ENCODE assay signal across 14 cellular contexts in genomic region chr3:36895488-36896409, GRCh38. TPM values are rescaled to one million over a fixed set of nuclear protein-coding genes. Genes with fewer than 3 reads are reported as not detected.
A peak's percentile ranks its signal among the peaks of the same experiment; 100 is the strongest.
DNase-seq lines count a peak whose midpoint lies in the region; ATAC-seq and TF ChIP-seq lines count a peak whose summit lies in the region.
"Had no signal": no experiment of that assay in that cellular context is flagged by ENCODE, and none has a peak within 500 bp of the region (broad histone marks: within the 10 kb centered on the region; RNA-seq: fewer than 3 reads in every experiment).

No MANE protein-coding gene starts in this region.

- peak overlapping the region in 6 of 8 donors; percentile 36 to 71 (median 52) for H3K4me3 Mint-ChIP-seq in CD4-positive, alpha-beta memory T cell

- no peak overlapping the region for H2AFZ ChIP-seq in OCI-LY3 (ENCODE audit: low read depth, low read length)

- H3K4me1 Mint-ChIP-seq in CD4-positive, alpha-beta memory T cell: peaks cover 43 to 83% (median 64%) of the 10 kb centered on the region in 4 donors

- peak overlapping the region; percentile 71 for H3K4me2 ChIP-seq in OCI-LY3 (ENCODE audit: low read length)

- H3K9me3 Mint-ChIP-seq in CD4-positive, alpha-beta memory T cell: no peaks in the 10 kb centered on the region

- peaks cover 50% of the 10 kb centered on the region for H3K36me3 ChIP-seq in CD4-positive, alpha-beta memory T cell (ENCODE audit: insufficient read depth, low read length)
- peaks cover 49% of the 10 kb centered on the region for H3K36me3 ChIP-seq in OCI-LY3 (replicated peaks; ENCODE audit: low read depth, low read length)

- CTCF ChIA-PET in CD4-positive, alpha-beta memory T cell (lab: Charles Lee; ENCODE audit: partially characterized antibody): interaction anchor here (1.2 to 6.3 kb wide), 4 partner anchors 10 to 63 kb away, joined by 3 to 35 read pairs (median 17); no protein-coding TSS in a partner anchor

- H3K4me1 ChIP-seq in CD4-positive, alpha-beta memory T cell (ENCODE audit: insufficient read depth, low read length): peaks cover 61% of the 10 kb centered on the region
- peaks cover 68% of the 10 kb centered on the region for H3K4me1 ChIP-seq in OCI-LY3 (ENCODE audit: low read length)

- intact Hi-C loops in CD4-positive, alpha-beta memory T cell (cut with micrococcal nuclease): no loop called here

- no peaks in the 10 kb centered on the region for H3K27me3 Mint-ChIP-seq in CD4-positive, alpha-beta memory T cell

- no peaks in the 10 kb centered on the region for H3K9me3 ChIP-seq in CD4-positive, alpha-beta memory T cell (ENCODE audit: control insufficient read depth in 1 of 2, low read length in 2 of 2)
- H3K9me3 ChIP-seq in OCI-LY3 (ENCODE audit: insufficient read depth, low read length): no peaks in the 10 kb centered on the region

- peak overlapping the region; percentile 9 for H3K27ac ChIP-seq in CD4-positive, alpha-beta memory T cell (ENCODE audit: low read depth, low read length)
- H3K27ac ChIP-seq in OCI-LY3 (ENCODE audit: low read length): peak overlapping the region; percentile 80

- POLR2A ChIA-PET in CD4-positive, alpha-beta memory T cell (lab: Charles Lee; ENCODE audit: partially characterized antibody): interaction anchor here (0.6 to 6.7 kb wide), 5 partner anchors 12 to 49 kb away, joined by 3 to 59 read pairs (median 4); partner anchors contain the start of gene TRANK1

- H3K36me3 Mint-ChIP-seq in CD4-positive, alpha-beta memory T cell: peaks cover 87 to 89% of the 10 kb centered on the region in 2 donors

- DNase-seq in AG10803 (ENCODE audit: low read depth) (peak; percentile 9), globus pallidus (ENCODE audit: low spot score) (no peak)
- DNase-seq in CD4-positive, alpha-beta memory T cell: peak in 1 of 5 donors; percentile 15
- DNase-seq in central memory CD4-positive, alpha-beta T cell: peak; percentile 12
- DNase-seq: amniotic stem cell; NCI-H1436; retina; stimulated activated CD4-positive, alpha-beta T cell treated with anti-CD3 and anti-CD28 coated beads, Interleukin-1b, Interleukin-23, amount 100 ng/mL, for 48 hours had no signal

- TF ChIP-seq CTCF in AG10803 (conservative IDR thresholded peaks at IDR 0.05; ENCODE audit: low read length): no peak
- TF ChIP-seq CTCF in OCI-LY3 (IDR thresholded peaks at IDR 0.05; ENCODE audit: low read depth, low read length): no peak

- ATAC-seq in GM21367 (IDR thresholded peaks at IDR 0.05; ENCODE audit: unreplicated experiment): no peak
- no peak for ATAC-seq in HG02981 (IDR thresholded peaks at IDR 0.05; ENCODE audit: unreplicated experiment)
- no peak for ATAC-seq in GM21717 (IDR thresholded peaks at IDR 0.05; ENCODE audit: unreplicated experiment)
- ATAC-seq: esophagus mucosa, left lobe of liver had no signal

- no peak overlapping the region for H3K4me3 ChIP-seq in AG10803 (ENCODE audit: low read length)
- H3K4me3 ChIP-seq in CD4-positive, alpha-beta memory T cell (ENCODE audit: low read length in 2 of 2): no peak overlapping the region
- H3K4me3 ChIP-seq in OCI-LY3 (ENCODE audit: low read length): peak overlapping the region; percentile 42; the same call in 1 of the 2 replicates

- no peaks in the 10 kb centered on the region for H3K27me3 ChIP-seq in CD4-positive, alpha-beta memory T cell (ENCODE audit: insufficient read depth, low read length)
- no peaks in the 10 kb centered on the region for H3K27me3 ChIP-seq in OCI-LY3 (ENCODE audit: low read depth, low read length)

- no peaks in the 10 kb centered on the region for H4K20me1 ChIP-seq in OCI-LY3 (ENCODE audit: insufficient read depth, low read length)

- peak overlapping the region; percentile 42 to 97 (median 90) for H3K27ac Mint-ChIP-seq in CD4-positive, alpha-beta memory T cell

- peak overlapping the region; percentile 57 for H3K9ac ChIP-seq in OCI-LY3 (ENCODE audit: low read length)

- H3K79me2 ChIP-seq in OCI-LY3 (ENCODE audit: low read length): no peaks in the 10 kb centered on the region

RNA-seq across cellular contexts. Expression of gene TRANK1, which starts 49.1 kb away (rescaled TPM):
- 100 to 1,000 TPM; 151 to 155 TPM for total RNA-seq in CD4-positive, alpha-beta memory T cell
- 10 to 100 TPM in 1 of 2 donors, 1 to 10 TPM in 1; 9.6 to 43.9 TPM for polyA plus RNA-seq in CD4-positive, alpha-beta memory T cell
